ENCODE assay signal across 13 cellular contexts in genomic region chr11:35118906-35119305, GRCh38. TPM values are rescaled to one million over a fixed set of nuclear protein-coding genes. Genes with fewer than 3 reads are reported as not detected.
A peak's percentile ranks its signal among the peaks of the same experiment; 100 is the strongest.
DNase-seq lines count a peak whose midpoint lies in the region; ATAC-seq and TF ChIP-seq lines count a peak whose summit lies in the region.
"Had no signal": no experiment of that assay in that cellular context is flagged by ENCODE, and none has a peak within 500 bp of the region (broad histone marks: within the 10 kb centered on the region; RNA-seq: fewer than 3 reads in every experiment).

No MANE protein-coding gene starts in this region.

- H3K36me3 Mint-ChIP-seq in stimulated activated memory B cell treated with anti-CD40 and anti-IgM and Interleukin-4, amounts not matched to agents 10 μg/mL and 1 μg/mL and 100 μg/mL, for 72 hours = no peaks in the 10 kb centered on the region
- H3K36me3 Mint-ChIP-seq: immature natural killer cell had no signal

- H3K27me3 Mint-ChIP-seq in stimulated activated memory B cell treated with anti-CD40 and anti-IgM and Interleukin-4, amounts not matched to agents 10 μg/mL and 1 μg/mL and 100 μg/mL, for 72 hours = no peaks in the 10 kb centered on the region
- H3K27me3 Mint-ChIP-seq: activated CD4-positive, alpha-beta T cell treated with anti-CD3 and anti-CD28 coated beads for 36 hours had no signal

- H3K27me3 ChIP-seq in vagina = no peaks in the 10 kb centered on the region

- H3K36me3 ChIP-seq in vagina = no peaks in the 10 kb centered on the region

- TF ChIP-seq CTCF in vagina (IDR thresholded peaks at IDR 0.05) = no peak

- no peak for DNase-seq in CD1c-positive myeloid dendritic cell (ENCODE audit: extremely low spot score)
- no peak for DNase-seq in Kasumi-1 (lab: John Stamatoyannopoulos, UW)
- no peak for DNase-seq in GF-D8 (lab: John Stamatoyannopoulos, UW)
- DNase-seq in vagina (ENCODE audit: extremely low spot score in 2 of 2) = no peak
- DNase-seq: activated CD4-positive, alpha-beta T cell treated with anti-CD3 and anti-CD28 coated beads for 36 hours; cerebellar nuclear complex; immature natural killer cell; NCI-H1092 treated with DMSO at 0.1 percent for 48 hours; NCI-H82 had no signal

- H3K27ac ChIP-seq in vagina = no peak overlapping the region

- peaks cover 88% of the 10 kb centered on the region for H3K4me1 Mint-ChIP-seq in stimulated activated memory B cell treated with anti-CD40 and anti-IgM and Interleukin-4, amounts not matched to agents 10 μg/mL and 1 μg/mL and 100 μg/mL, for 72 hours

- H3K27ac Mint-ChIP-seq in stimulated activated memory B cell treated with anti-CD40 and anti-IgM and Interleukin-4, amounts not matched to agents 10 μg/mL and 1 μg/mL and 100 μg/mL, for 72 hours = peak overlapping the region; percentile 76
- H3K27ac Mint-ChIP-seq: activated CD4-positive, alpha-beta T cell treated with anti-CD3 and anti-CD28 coated beads for 36 hours; immature natural killer cell had no signal

- H3K9me3 Mint-ChIP-seq in stimulated activated memory B cell treated with anti-CD40 and anti-IgM and Interleukin-4, amounts not matched to agents 10 μg/mL and 1 μg/mL and 100 μg/mL, for 72 hours = no peaks in the 10 kb centered on the region

- peaks cover 23% of the 10 kb centered on the region for H3K4me1 ChIP-seq in vagina

- TF ChIP-seq POLR2A in vagina (IDR thresholded peaks at IDR 0.05) = no peak

- no peak overlapping the region for H3K4me3 Mint-ChIP-seq in stimulated activated memory B cell treated with anti-CD40 and anti-IgM and Interleukin-4, amounts not matched to agents 10 μg/mL and 1 μg/mL and 100 μg/mL, for 72 hours
- H3K4me3 Mint-ChIP-seq: activated CD4-positive, alpha-beta T cell treated with anti-CD3 and anti-CD28 coated beads for 36 hours; immature natural killer cell had no signal

- H3K4me3 ChIP-seq in vagina = no peak overlapping the region

- H3K9me3 ChIP-seq in vagina = no peaks in the 10 kb centered on the region

- ATAC-seq in GM19043 (IDR thresholded peaks at IDR 0.05; ENCODE audit: low read depth, unreplicated experiment) = peak; percentile 63
- peak; percentile 78 for ATAC-seq in HG02571 (IDR thresholded peaks at IDR 0.05; ENCODE audit: unreplicated experiment)
- peak; percentile 87 for ATAC-seq in HG03175 (IDR thresholded peaks at IDR 0.05; ENCODE audit: unreplicated experiment)
- ATAC-seq in stimulated activated memory B cell treated with anti-CD40 and anti-IgM and Interleukin-4, amounts not matched to agents 10 μg/mL and 1 μg/mL and 100 μg/mL, for 72 hours = peak; percentile 88
- ATAC-seq: activated CD4-positive, alpha-beta T cell treated with anti-CD3 and anti-CD28 coated beads for 36 hours had no signal

- intact Hi-C loops in vagina (cut with DNase I) = no loop called here

RNA-seq across cellular contexts. Expression of gene CD44, which starts 20.1 kb away (rescaled TPM):
- 869 TPM for total RNA-seq in vagina
